1 cellular context compared by ENCODE assay signal in the genomic region with DNA sequence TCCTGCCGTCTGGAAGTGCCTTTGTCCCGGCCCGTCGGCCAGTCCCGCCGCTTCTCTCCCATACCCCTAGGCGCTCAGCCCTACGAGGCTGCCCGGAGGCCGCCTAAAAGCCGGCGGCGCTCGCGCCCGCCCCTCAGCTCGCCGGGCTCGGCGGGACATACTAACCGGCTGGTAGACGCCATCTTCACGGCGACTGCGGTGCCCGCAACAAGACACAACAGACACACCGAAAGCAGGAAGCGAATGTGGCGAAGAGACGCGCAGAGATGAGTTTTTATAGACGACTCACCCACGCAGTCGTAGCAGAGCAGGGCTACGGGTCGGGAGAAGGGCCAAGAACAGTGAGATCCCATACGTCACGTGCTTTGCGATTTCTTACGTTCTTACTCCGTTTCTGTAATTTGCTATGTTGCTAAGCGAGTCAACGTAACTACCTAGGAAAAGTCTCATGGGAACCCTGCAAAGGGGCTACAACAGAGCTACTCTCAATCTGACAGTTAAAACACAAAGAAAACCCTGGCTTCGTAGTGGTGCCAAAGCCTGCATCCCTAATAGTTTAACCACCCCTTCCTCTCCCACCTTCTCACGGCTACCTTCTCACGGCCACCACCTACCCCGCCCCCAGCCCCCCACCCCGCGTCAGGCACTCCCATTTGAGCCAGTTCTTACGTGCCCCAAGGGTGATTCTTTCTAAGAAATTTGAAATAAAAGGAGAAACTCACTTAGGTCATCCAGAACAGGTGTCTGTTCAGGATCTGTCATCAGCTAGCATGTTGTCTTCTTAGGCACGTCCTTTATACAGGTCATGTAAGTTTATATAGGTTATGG.
A peak's percentile ranks its signal among the peaks of the same experiment; 100 is the strongest.
TF ChIP-seq lines count a peak whose summit lies in the region.

A gene with protein sequence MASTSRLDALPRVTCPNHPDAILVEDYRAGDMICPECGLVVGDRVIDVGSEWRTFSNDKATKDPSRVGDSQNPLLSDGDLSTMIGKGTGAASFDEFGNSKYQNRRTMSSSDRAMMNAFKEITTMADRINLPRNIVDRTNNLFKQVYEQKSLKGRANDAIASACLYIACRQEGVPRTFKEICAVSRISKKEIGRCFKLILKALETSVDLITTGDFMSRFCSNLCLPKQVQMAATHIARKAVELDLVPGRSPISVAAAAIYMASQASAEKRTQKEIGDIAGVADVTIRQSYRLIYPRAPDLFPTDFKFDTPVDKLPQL (minus strand): TSS at position 250 of the 828 bp plus-strand sequence. CDS start 68 bp downstream, at position 182.

TF ChIP-seq in HepG2, 621 proteins besides CTCF, POLR2A, EP300 and RAD21 (continued from another document and continues in another):
- TF ChIP-seq, protein P1, sequence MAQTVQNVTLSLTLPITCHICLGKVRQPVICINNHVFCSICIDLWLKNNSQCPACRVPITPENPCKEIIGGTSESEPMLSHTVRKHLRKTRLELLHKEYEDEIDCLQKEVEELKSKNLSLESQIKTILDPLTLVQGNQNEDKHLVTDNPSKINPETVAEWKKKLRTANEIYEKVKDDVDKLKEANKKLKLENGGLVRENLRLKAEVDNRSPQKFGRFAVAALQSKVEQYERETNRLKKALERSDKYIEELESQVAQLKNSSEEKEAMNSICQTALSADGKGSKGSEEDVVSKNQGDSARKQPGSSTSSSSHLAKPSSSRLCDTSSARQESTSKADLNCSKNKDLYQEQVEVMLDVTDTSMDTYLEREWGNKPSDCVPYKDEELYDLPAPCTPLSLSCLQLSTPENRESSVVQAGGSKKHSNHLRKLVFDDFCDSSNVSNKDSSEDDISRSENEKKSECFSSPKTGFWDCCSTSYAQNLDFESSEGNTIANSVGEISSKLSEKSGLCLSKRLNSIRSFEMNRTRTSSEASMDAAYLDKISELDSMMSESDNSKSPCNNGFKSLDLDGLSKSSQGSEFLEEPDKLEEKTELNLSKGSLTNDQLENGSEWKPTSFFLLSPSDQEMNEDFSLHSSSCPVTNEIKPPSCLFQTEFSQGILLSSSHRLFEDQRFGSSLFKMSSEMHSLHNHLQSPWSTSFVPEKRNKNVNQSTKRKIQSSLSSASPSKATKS (CRISPR knock-in tag; IDR thresholded peaks at IDR 0.05), result no peak
- TF ChIP-seq NFIB (CRISPR knock-in tag; IDR thresholded peaks at IDR 0.05; ENCODE audit: borderline replicate concordance), result no peak
- peak; percentile 93 for TF ChIP-seq KDM2A (CRISPR knock-in tag; IDR thresholded peaks at IDR 0.05; ENCODE audit: borderline replicate concordance, low read depth)
- 0 out of 2 replicates have a peak, but pooled peaks have one; percentile 80 for TF ChIP-seq E2F2 (CRISPR knock-in tag; IDR thresholded peaks at IDR 0.05; ENCODE audit: borderline replicate concordance)
- no peak for TF ChIP-seq ZSCAN22 (CRISPR knock-in tag; IDR thresholded peaks at IDR 0.05)
- no peak for TF ChIP-seq ZSCAN30 (CRISPR knock-in tag; IDR thresholded peaks at IDR 0.05)
- peak; percentile 94 for TF ChIP-seq ELF1 (CRISPR knock-in tag; IDR thresholded peaks at IDR 0.05)
- TF ChIP-seq PAX8 (CRISPR knock-in tag; IDR thresholded peaks at IDR 0.05; ENCODE audit: borderline replicate concordance), result no peak
- peak; percentile 95 for TF ChIP-seq SNAPC2 (CRISPR knock-in tag; IDR thresholded peaks at IDR 0.05)
- no peak for TF ChIP-seq EHMT2 (IDR thresholded peaks at IDR 0.05; ENCODE audit: borderline replicate concordance, low read depth, low read length)
- TF ChIP-seq SOX5 (CRISPR knock-in tag; IDR thresholded peaks at IDR 0.05; ENCODE audit: borderline replicate concordance), result peak; percentile 59; the same call in 1 of the 2 replicates
- TF ChIP-seq ZNF816 (CRISPR knock-in tag; IDR thresholded peaks at IDR 0.05; ENCODE audit: borderline replicate concordance), result no peak
- TF ChIP-seq NCOA2 (CRISPR knock-in tag; IDR thresholded peaks at IDR 0.05), result peak; percentile 61
- 0 out of 2 replicates have a peak, but pooled peaks have one; percentile 41 for TF ChIP-seq KLF9 (CRISPR knock-in tag; IDR thresholded peaks at IDR 0.05; ENCODE audit: low read depth)
- TF ChIP-seq ZNF136 (CRISPR knock-in tag; IDR thresholded peaks at IDR 0.05; ENCODE audit: low read depth), result 0 out of 2 replicates have a peak, but pooled peaks have one; percentile 54
- TF ChIP-seq ZSCAN21 (CRISPR knock-in tag; IDR thresholded peaks at IDR 0.05; ENCODE audit: borderline replicate concordance), result peak; percentile 72; the same call in 1 of the 2 replicates
- no peak for TF ChIP-seq ZNF577 (CRISPR knock-in tag; IDR thresholded peaks at IDR 0.05; ENCODE audit: borderline replicate concordance, low read depth)
- no peak for TF ChIP-seq SP2 (CRISPR knock-in tag; IDR thresholded peaks at IDR 0.05)
- 0 out of 2 replicates have a peak, but pooled peaks have one; percentile 47 for TF ChIP-seq AKNA (CRISPR knock-in tag; IDR thresholded peaks at IDR 0.05; ENCODE audit: borderline replicate concordance)
- TF ChIP-seq, protein P2, sequence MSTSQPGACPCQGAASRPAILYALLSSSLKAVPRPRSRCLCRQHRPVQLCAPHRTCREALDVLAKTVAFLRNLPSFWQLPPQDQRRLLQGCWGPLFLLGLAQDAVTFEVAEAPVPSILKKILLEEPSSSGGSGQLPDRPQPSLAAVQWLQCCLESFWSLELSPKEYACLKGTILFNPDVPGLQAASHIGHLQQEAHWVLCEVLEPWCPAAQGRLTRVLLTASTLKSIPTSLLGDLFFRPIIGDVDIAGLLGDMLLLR (CRISPR knock-in tag; IDR thresholded peaks at IDR 0.05), result peak; percentile 85
- TF ChIP-seq ZNF501 (CRISPR knock-in tag; IDR thresholded peaks at IDR 0.05), result peak; percentile 85
- TF ChIP-seq CHCHD3 (CRISPR knock-in tag; IDR thresholded peaks at IDR 0.05), result no peak
- TF ChIP-seq MAFF (IDR thresholded peaks at IDR 0.05; ENCODE audit: low read depth, low read length), result no peak
- no peak for TF ChIP-seq RFX5 (IDR thresholded peaks at IDR 0.05; ENCODE audit: low read depth, low read length)
- no peak for TF ChIP-seq ZNF354B (CRISPR knock-in tag; IDR thresholded peaks at IDR 0.05)
- peak; percentile 54 for TF ChIP-seq SKI (IDR thresholded peaks at IDR 0.05; ENCODE audit: partially characterized antibody)
- no peak for TF ChIP-seq DNMT1 (CRISPR knock-in tag; IDR thresholded peaks at IDR 0.05)
- peak; percentile 46; the same call in 1 of the 2 replicates for TF ChIP-seq ZNF264 (CRISPR knock-in tag; IDR thresholded peaks at IDR 0.05)
- no peak for TF ChIP-seq MYPOP (CRISPR knock-in tag; IDR thresholded peaks at IDR 0.05)
- TF ChIP-seq GABPB1 (CRISPR knock-in tag; IDR thresholded peaks at IDR 0.05), result peak; percentile 83
- TF ChIP-seq KMT2A (CRISPR knock-in tag; IDR thresholded peaks at IDR 0.05), result peak; percentile 94
- TF ChIP-seq SRSF9 (IDR thresholded peaks at IDR 0.05; ENCODE audit: borderline replicate concordance, insufficient read depth, low read depth, low read length, poor library complexity, severe bottlenecking), result no peak
- TF ChIP-seq ZNF546 (CRISPR knock-in tag; conservative IDR thresholded peaks at IDR 0.05), result no peak
- TF ChIP-seq KLF6 (CRISPR knock-in tag; IDR thresholded peaks at IDR 0.05), result peak; percentile 86; the same call in 1 of the 2 replicates
- 0 out of 2 replicates have a peak, but pooled peaks have one; percentile 59 for TF ChIP-seq ZNF709 (CRISPR knock-in tag; IDR thresholded peaks at IDR 0.05)
- TF ChIP-seq JUNB (CRISPR knock-in tag; IDR thresholded peaks at IDR 0.05; ENCODE audit: borderline replicate concordance), result no peak
- no peak for TF ChIP-seq ZNF7 (CRISPR knock-in tag; IDR thresholded peaks at IDR 0.05)
- TF ChIP-seq ZNF83 (CRISPR knock-in tag; IDR thresholded peaks at IDR 0.05; ENCODE audit: borderline replicate concordance), result no peak
- peak; percentile 54; the same call in 1 of the 2 replicates for TF ChIP-seq ZNF768 (CRISPR knock-in tag; IDR thresholded peaks at IDR 0.05)
- peak; percentile 59 for TF ChIP-seq NFYC (CRISPR knock-in tag; IDR thresholded peaks at IDR 0.05)
- TF ChIP-seq, protein P3, sequence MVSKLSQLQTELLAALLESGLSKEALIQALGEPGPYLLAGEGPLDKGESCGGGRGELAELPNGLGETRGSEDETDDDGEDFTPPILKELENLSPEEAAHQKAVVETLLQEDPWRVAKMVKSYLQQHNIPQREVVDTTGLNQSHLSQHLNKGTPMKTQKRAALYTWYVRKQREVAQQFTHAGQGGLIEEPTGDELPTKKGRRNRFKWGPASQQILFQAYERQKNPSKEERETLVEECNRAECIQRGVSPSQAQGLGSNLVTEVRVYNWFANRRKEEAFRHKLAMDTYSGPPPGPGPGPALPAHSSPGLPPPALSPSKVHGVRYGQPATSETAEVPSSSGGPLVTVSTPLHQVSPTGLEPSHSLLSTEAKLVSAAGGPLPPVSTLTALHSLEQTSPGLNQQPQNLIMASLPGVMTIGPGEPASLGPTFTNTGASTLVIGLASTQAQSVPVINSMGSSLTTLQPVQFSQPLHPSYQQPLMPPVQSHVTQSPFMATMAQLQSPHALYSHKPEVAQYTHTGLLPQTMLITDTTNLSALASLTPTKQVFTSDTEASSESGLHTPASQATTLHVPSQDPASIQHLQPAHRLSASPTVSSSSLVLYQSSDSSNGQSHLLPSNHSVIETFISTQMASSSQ (IDR thresholded peaks at IDR 0.05; ENCODE audit: low read depth), result no peak; the same call in 1 of the 2 replicates
- TF ChIP-seq, protein P3 (CRISPR knock-in tag; IDR thresholded peaks at IDR 0.05; ENCODE audit: borderline replicate concordance), result peak; percentile 39; the same call in 1 of the 2 replicates
- 0 out of 2 replicates have a peak, but pooled peaks have one; percentile 61 for TF ChIP-seq RNF2 (conservative IDR thresholded peaks at IDR 0.05; ENCODE audit: low read depth)
- TF ChIP-seq, protein P4, sequence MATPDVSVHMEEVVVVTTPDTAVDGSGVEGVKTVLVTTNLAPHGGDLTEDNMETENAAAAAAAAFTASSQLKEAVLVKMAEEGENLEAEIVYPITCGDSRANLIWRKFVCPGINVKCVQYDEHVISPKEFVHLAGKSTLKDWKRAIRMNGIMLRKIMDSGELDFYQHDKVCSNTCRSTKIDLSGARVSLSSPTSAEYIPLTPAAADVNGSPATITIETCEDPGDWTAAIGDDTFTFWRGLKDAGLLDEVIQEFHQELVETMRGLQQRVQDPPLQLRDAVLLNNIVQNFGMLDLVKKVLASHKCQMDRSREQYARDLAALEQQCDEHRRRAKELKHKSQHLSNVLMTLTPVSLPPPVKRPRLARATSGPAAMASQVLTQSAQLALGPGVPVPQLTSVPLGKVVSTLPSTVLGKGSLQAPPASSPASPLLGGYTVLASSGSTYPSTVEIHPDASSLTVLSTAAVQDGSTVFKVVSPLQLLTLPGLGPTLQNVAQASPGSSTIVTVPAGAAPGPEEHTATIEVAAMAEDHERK (CRISPR knock-in tag; IDR thresholded peaks at IDR 0.05; ENCODE audit: low read depth), result peak; percentile 77
- peak; percentile 94 for TF ChIP-seq SRY (CRISPR knock-in tag; IDR thresholded peaks at IDR 0.05)
